18 cellular contexts compared by ENCODE assay signal in genomic region chr17:38625482-38625881, GRCh38. TPM values are rescaled to one million over a fixed set of nuclear protein-coding genes. Genes with fewer than 3 reads are reported as not detected.
DNase-seq lines count a peak whose midpoint lies in the region; ATAC-seq and TF ChIP-seq lines count a peak whose summit lies in the region.
"Had no signal": no experiment of that assay in that cellular context is flagged by ENCODE, and none has a peak within 500 bp of the region (broad histone marks: within the 10 kb centered on the region; RNA-seq: fewer than 3 reads in every experiment).

No MANE protein-coding gene starts in this region.

- no peaks in the 10 kb centered on the region for H3K36me3 Mint-ChIP-seq in stimulated activated effector memory CD8-positive, alpha-beta T cell treated with anti-CD3 and anti-CD28 coated beads, Interleukin-12 subunit alpha, Interleukin-12 subunit beta, amount 100 ng/mL, for 72 hours
- H3K36me3 Mint-ChIP-seq: CD14-positive monocyte had no signal

- POLR2A ChIA-PET in OCI-LY7 (lab: Charles Lee) = no interaction called here

- H4K20me1 ChIP-seq in BLaER1 = no peaks in the 10 kb centered on the region
- H4K20me1 ChIP-seq in DOHH2 (ENCODE audit: control insufficient read depth, insufficient read depth, low read depth, low read length) = no peaks in the 10 kb centered on the region
- H4K20me1 ChIP-seq in OCI-LY7 (ENCODE audit: insufficient read depth, low read length) = no peaks in the 10 kb centered on the region

- H3K4me3 Mint-ChIP-seq in stimulated activated effector memory CD8-positive, alpha-beta T cell treated with anti-CD3 and anti-CD28 coated beads, Interleukin-12 subunit alpha, Interleukin-12 subunit beta, amount 100 ng/mL, for 72 hours = peak overlapping the region; percentile 37
- H3K4me3 Mint-ChIP-seq: CD4-positive, alpha-beta T cell had no signal

- H3K27ac ChIP-seq in BLaER1 (no peak overlapping the region), DOHH2 (ENCODE audit: low read depth, low read length) (peak overlapping the region; percentile 69), OCI-LY7 (ENCODE audit: low read depth, low read length, poor library complexity, severe bottlenecking) (no peak overlapping the region)
- H3K27ac ChIP-seq: A549, GM23248 had no signal

- H3F3A ChIP-seq in DOHH2 (ENCODE audit: control insufficient read depth, insufficient read depth) = peaks cover 22% of the 10 kb centered on the region

- H3K4me1 ChIP-seq in BLaER1 (peaks cover 8% of the 10 kb centered on the region; the same call in 1 of the 2 replicates), DOHH2 (ENCODE audit: control insufficient read depth, low read length) (peaks cover 61% of the 10 kb centered on the region), OCI-LY7 (ENCODE audit: insufficient read depth, low read length, poor library complexity, severe bottlenecking) (peaks cover 12% of the 10 kb centered on the region)
- H3K4me1 ChIP-seq: A549 had no signal

- ATAC-seq in stimulated activated effector memory CD8-positive, alpha-beta T cell treated with anti-CD3 and anti-CD28 coated beads, Interleukin-12 subunit alpha, Interleukin-12 subunit beta, amount 100 ng/mL, for 72 hours = no peak
- no peak for ATAC-seq in Right ventricle myocardium superior (ENCODE audit: poor library complexity)
- no peak for ATAC-seq in esophagus mucosa
- ATAC-seq: A549, HCT116 had no signal

- peaks cover 11% of the 10 kb centered on the region for H3K4me1 Mint-ChIP-seq in stimulated activated effector memory CD8-positive, alpha-beta T cell treated with anti-CD3 and anti-CD28 coated beads, Interleukin-12 subunit alpha, Interleukin-12 subunit beta, amount 100 ng/mL, for 72 hours

- H3K79me2 ChIP-seq in DOHH2 (ENCODE audit: control insufficient read depth, low read length) (no peaks in the 10 kb centered on the region), OCI-LY7 (ENCODE audit: insufficient read depth, low read depth, low read length) (no peaks in the 10 kb centered on the region)

- CTCF ChIA-PET in OCI-LY7 (lab: Charles Lee; ENCODE audit: unreplicated experiment) = interaction anchor here (1.4 kb wide), 1 partner anchor 37 kb away, joined by 3 read pairs; no protein-coding TSS in a partner anchor

- TF ChIP-seq CTCF in DOHH2 (IDR thresholded peaks at IDR 0.05; ENCODE audit: low read depth, low read length, poor library complexity, severe bottlenecking) (no peak), OCI-LY7 (conservative IDR thresholded peaks at IDR 0.05; ENCODE audit: low read length) (no peak)

- peak overlapping the region; percentile 8; the same call in 1 of the 2 replicates for H2AFZ ChIP-seq in OCI-LY7 (ENCODE audit: low read length)
- H2AFZ ChIP-seq: GM23248 had no signal

- DNase-seq in OCI-LY7 (ENCODE audit: low spot score) = no peak
- DNase-seq in stimulated activated effector memory CD8-positive, alpha-beta T cell treated with anti-CD3 and anti-CD28 coated beads, Interleukin-12 subunit alpha, Interleukin-12 subunit beta, amount 100 ng/mL, for 72 hours (ENCODE audit: low spot score in 2 of 2) = no peak
- no peak for DNase-seq in Right ventricle myocardium superior
- DNase-seq in COR-L47 (lab: John Stamatoyannopoulos, UW) = no peak
- DNase-seq: 8988T; Calu3; CD8-positive, alpha-beta memory T cell; DMS53; DMS79 treated with DMSO at 0.1 percent for 48 hours; GM23248; H7 had no signal

- H3K4me2 ChIP-seq in BLaER1 (peak overlapping the region; percentile 36), DOHH2 (ENCODE audit: low read length) (peak overlapping the region; percentile 71), OCI-LY7 (ENCODE audit: low read length) (no peak overlapping the region)

- no TSS peak for BruUV-seq in OCI-LY7 (replicated peaks; lab: Mats Ljungman, UMichigan)

- no peaks in the 10 kb centered on the region for H3K9me3 Mint-ChIP-seq in stimulated activated effector memory CD8-positive, alpha-beta T cell treated with anti-CD3 and anti-CD28 coated beads, Interleukin-12 subunit alpha, Interleukin-12 subunit beta, amount 100 ng/mL, for 72 hours
- H3K9me3 Mint-ChIP-seq: CD4-positive, alpha-beta T cell; CD8-positive, alpha-beta memory T cell had no signal

- H3K4me3 ChIP-seq in BLaER1 (no peak overlapping the region), DOHH2 (ENCODE audit: low read length) (peak overlapping the region; percentile 61), OCI-LY7 (ENCODE audit: low read depth, low read length, poor library complexity, severe bottlenecking) (no peak overlapping the region)
- H3K4me3 ChIP-seq: A549, GM23248 had no signal

- H3K27me3 ChIP-seq in BLaER1 (no peaks in the 10 kb centered on the region), DOHH2 (ENCODE audit: control insufficient read depth, low read length) (no peaks in the 10 kb centered on the region)

- H3K9me3 ChIP-seq in BLaER1 (peaks cover 8% of the 10 kb centered on the region; the same call in 1 of the 2 replicates), DOHH2 (ENCODE audit: control insufficient read depth, insufficient read depth, low read length) (no peaks in the 10 kb centered on the region), OCI-LY7 (ENCODE audit: low read length) (peaks cover 4% of the 10 kb centered on the region; the same call in 1 of the 2 replicates)
- H3K9me3 ChIP-seq: A549 had no signal

- intact Hi-C loops in OCI-LY7 (cut with micrococcal nuclease; ENCODE audit: unreplicated experiment) (no loop called here), Right ventricle myocardium superior (cut with DNase I) (no loop called here)

- H3K9me2 ChIP-seq in DOHH2 (replicated peaks; ENCODE audit: control insufficient read depth, low read length) (no peaks in the 10 kb centered on the region), OCI-LY7 (ENCODE audit: insufficient read depth, low read length) (no peaks in the 10 kb centered on the region)

- no peak overlapping the region for H3K9ac ChIP-seq in BLaER1
- H3K9ac ChIP-seq: GM23248 had no signal

- no peak overlapping the region for H3K27ac Mint-ChIP-seq in stimulated activated effector memory CD8-positive, alpha-beta T cell treated with anti-CD3 and anti-CD28 coated beads, Interleukin-12 subunit alpha, Interleukin-12 subunit beta, amount 100 ng/mL, for 72 hours
- H3K27ac Mint-ChIP-seq: CD14-positive monocyte; CD4-positive, alpha-beta T cell had no signal

- no peaks in the 10 kb centered on the region for H3K36me3 ChIP-seq in BLaER1
- H3K36me3 ChIP-seq in DOHH2 (ENCODE audit: control insufficient read depth, low read length) = no peaks in the 10 kb centered on the region
- no peaks in the 10 kb centered on the region for H3K36me3 ChIP-seq in OCI-LY7 (ENCODE audit: insufficient read depth, low read length)

RNA-seq across cellular contexts. Expression of gene SRCIN1, which starts 19.7 kb away (rescaled TPM):
- 0.15 and 1.5 TPM in 2 replicates for total RNA-seq in OCI-LY7 (2014; rRNA removed; shearing (Covaris generic))
- total RNA-seq in OCI-LY7 (2022) = 4.6 and 4.9 TPM in 2 replicates
- 2.3 TPM for total RNA-seq in Right ventricle myocardium superior
- total RNA-seq in esophagus mucosa = 6.6 TPM
- total RNA-seq: GM23248 had no signal

RNA-seq across cellular contexts. Expression of gene EPOP, which starts 49.3 kb away (rescaled TPM):
- 8.3 and 11.8 TPM in 2 replicates for total RNA-seq in OCI-LY7 (2014; rRNA removed; shearing (Covaris generic))
- total RNA-seq in OCI-LY7 (2022) (21.7 and 27.2 TPM in 2 replicates), Right ventricle myocardium superior (0.46 TPM), esophagus mucosa (4.9 TPM)
